In the genomic region with DNA sequence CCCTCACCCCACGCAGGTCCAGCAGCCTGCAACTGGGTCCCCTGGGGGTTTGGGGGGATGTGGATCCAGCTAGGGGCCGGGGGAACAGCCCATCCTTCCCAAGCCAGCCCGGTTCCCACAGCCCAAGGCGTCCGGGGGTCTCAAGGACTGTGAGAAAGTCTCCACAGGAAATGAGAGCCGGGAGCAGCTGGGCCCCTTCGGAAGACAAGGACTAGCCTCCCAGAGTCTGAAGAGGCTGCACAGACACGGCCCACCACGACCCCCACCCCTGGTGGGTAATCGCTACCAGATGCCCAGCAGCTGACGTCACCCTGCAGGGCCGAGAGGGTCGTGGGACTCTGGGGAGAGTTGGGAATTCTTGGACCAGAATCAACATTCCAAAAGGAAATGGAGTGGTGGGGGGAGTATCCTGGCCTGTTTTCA, we compare ENCODE assay signal across 12 cellular contexts. TPM values are rescaled to one million over a fixed set of nuclear protein-coding genes. Genes with fewer than 3 reads are reported as not detected.
A peak's percentile ranks its signal among the peaks of the same experiment; 100 is the strongest.
DNase-seq lines count a peak whose midpoint lies in the region; ATAC-seq and TF ChIP-seq lines count a peak whose summit lies in the region.
"Had no signal": no experiment of that assay in that cellular context is flagged by ENCODE, and none has a peak within 500 bp of the region (broad histone marks: within the 10 kb centered on the region; RNA-seq: fewer than 3 reads in every experiment).

No MANE protein-coding gene starts in this region.

- POLR2A ChIA-PET in activated CD4-positive, alpha-beta T cell treated with anti-CD3 and anti-CD28 coated beads for 36 hours (lab: Charles Lee): no interaction called here

- H3K4me3 ChIP-seq in body of pancreas (no peak overlapping the region), right lobe of liver (no peak overlapping the region)
- H3K4me3 ChIP-seq: adrenal gland had no signal

- TF ChIP-seq POLR2A in body of pancreas (IDR thresholded peaks at IDR 0.05) (no peak), right lobe of liver (IDR thresholded peaks at IDR 0.05) (no peak)

- DNase-seq in activated CD4-positive, alpha-beta T cell treated with anti-CD3 and anti-CD28 coated beads for 36 hours: no peak
- DNase-seq in activated CD4-positive, alpha-beta T cell treated with anti-CD3 and anti-CD28 coated beads, Interleukin-2, amount 50 U/mL, for 1 hour: no peak
- DNase-seq in body of pancreas (no peak), right lobe of liver (no peak), kidney tubule cell (ENCODE audit: low spot score) (no peak)
- no peak for DNase-seq in stimulated activated naive CD8-positive, alpha-beta T cell treated with anti-CD3 and anti-CD28 coated beads, Interleukin-15, amount 100 ng/mL, for 72 hours
- DNase-seq: adrenal gland; NCI-H1694 treated with DMSO at 0.1 percent for 48 hours; SIG-M5; stimulated activated CD4-positive, alpha-beta T cell treated with anti-CD3 and anti-CD28 coated beads, Interleukin-1b, Interleukin-23, amount 100 ng/mL, for 48 hours had no signal

- CTCF ChIA-PET in activated CD4-positive, alpha-beta T cell treated with anti-CD3 and anti-CD28 coated beads for 36 hours (lab: Charles Lee): interaction anchor here (0.8 to 1.8 kb wide), 4 partner anchors 11 to 102 kb away, joined by 3 to 8 read pairs (median 3); partner anchors contain the start of genes SH2D3C and TOR2A

- peaks cover 28% of the 10 kb centered on the region for H3K36me3 Mint-ChIP-seq in activated CD4-positive, alpha-beta T cell treated with anti-CD3 and anti-CD28 coated beads for 36 hours (ENCODE audit: low read depth)

- H3K9me3 Mint-ChIP-seq in activated CD4-positive, alpha-beta T cell treated with anti-CD3 and anti-CD28 coated beads for 36 hours (ENCODE audit: low read depth): no peaks in the 10 kb centered on the region
- no peaks in the 10 kb centered on the region for H3K9me3 Mint-ChIP-seq in stimulated activated naive CD8-positive, alpha-beta T cell treated with anti-CD3 and anti-CD28 coated beads, Interleukin-15, amount 100 ng/mL, for 72 hours

- 40 to 52% methylated on average over 13 of the region's 13 CpGs for WGBS in body of pancreas, 2 donors
- 51% methylated on average over 5 of the region's 13 CpGs for whole genome bisulfite sequencing in right lobe of liver (ENCODE audit: insufficient coverage, low coverage, low lambda C conversion rate, missing lambda C conversion rate)

- ATAC-seq in activated CD4-positive, alpha-beta T cell treated with anti-CD3 and anti-CD28 coated beads for 36 hours: no peak
- ATAC-seq in body of pancreas (no peak), right lobe of liver (no peak), HG03378 (IDR thresholded peaks at IDR 0.05; ENCODE audit: unreplicated experiment) (no peak), GM21723 (IDR thresholded peaks at IDR 0.05; ENCODE audit: unreplicated experiment) (no peak)
- ATAC-seq in stimulated activated naive CD8-positive, alpha-beta T cell treated with anti-CD3 and anti-CD28 coated beads, Interleukin-15, amount 100 ng/mL, for 72 hours: no peak

- H3K27ac Mint-ChIP-seq in activated CD4-positive, alpha-beta T cell treated with anti-CD3 and anti-CD28 coated beads for 36 hours: peak overlapping the region; percentile 74
- H3K27ac Mint-ChIP-seq in stimulated activated naive CD8-positive, alpha-beta T cell treated with anti-CD3 and anti-CD28 coated beads, Interleukin-15, amount 100 ng/mL, for 72 hours: peak overlapping the region in 1 of 2 donors; percentile 86

- H3K4me1 ChIP-seq in body of pancreas (peaks cover 15% of the 10 kb centered on the region), right lobe of liver (peaks cover 0 to 6% (median 3%) of the 10 kb centered on the region in 4 donors)

- H3K36me3 ChIP-seq in body of pancreas (replicated peaks in 1 of 2; ENCODE audit: insufficient read depth in 1 of 2, low read depth in 2 of 2): no peaks in the 10 kb centered on the region
- no peaks in the 10 kb centered on the region for H3K36me3 ChIP-seq in right lobe of liver
- H3K36me3 ChIP-seq: adrenal gland had no signal

- intact Hi-C loops in activated CD4-positive, alpha-beta T cell treated with anti-CD3 and anti-CD28 coated beads for 36 hours (cut with DNase I, micrococcal nuclease): no loop called here
- intact Hi-C loops in body of pancreas (cut with DNase I): no loop called here
- intact Hi-C loops in right lobe of liver (cut with DNase I): no loop called here

- no peaks in the 10 kb centered on the region for H3K9me3 ChIP-seq in body of pancreas
- H3K9me3 ChIP-seq in right lobe of liver: no peaks in the 10 kb centered on the region
- H3K9me3 ChIP-seq: adrenal gland had no signal

- peak overlapping the region in 3 of 4 donors; percentile 9 to 15 (median 12) for H3K27ac ChIP-seq in body of pancreas
- peak overlapping the region; percentile 1 to 74 (median 40) for H3K27ac ChIP-seq in right lobe of liver

- H3K27me3 ChIP-seq in body of pancreas (no peaks in the 10 kb centered on the region), right lobe of liver (no peaks in the 10 kb centered on the region)
- H3K27me3 ChIP-seq: adrenal gland had no signal

- TF ChIP-seq CTCF in body of pancreas (IDR thresholded peaks at IDR 0.05) (no peak), right lobe of liver (IDR thresholded peaks at IDR 0.05) (no peak)

- H3K4me3 Mint-ChIP-seq in activated CD4-positive, alpha-beta T cell treated with anti-CD3 and anti-CD28 coated beads for 36 hours: no peak overlapping the region
- H3K4me3 Mint-ChIP-seq in stimulated activated naive CD8-positive, alpha-beta T cell treated with anti-CD3 and anti-CD28 coated beads, Interleukin-15, amount 100 ng/mL, for 72 hours: peak overlapping the region; percentile 79 to 85

- peaks cover 71% of the 10 kb centered on the region for H3K4me1 Mint-ChIP-seq in activated CD4-positive, alpha-beta T cell treated with anti-CD3 and anti-CD28 coated beads for 36 hours
- peaks cover 96% of the 10 kb centered on the region for H3K4me1 Mint-ChIP-seq in stimulated activated naive CD8-positive, alpha-beta T cell treated with anti-CD3 and anti-CD28 coated beads, Interleukin-15, amount 100 ng/mL, for 72 hours

- no peaks in the 10 kb centered on the region for H3K27me3 Mint-ChIP-seq in activated CD4-positive, alpha-beta T cell treated with anti-CD3 and anti-CD28 coated beads for 36 hours
- H3K27me3 Mint-ChIP-seq in stimulated activated naive CD8-positive, alpha-beta T cell treated with anti-CD3 and anti-CD28 coated beads, Interleukin-15, amount 100 ng/mL, for 72 hours: no peaks in the 10 kb centered on the region

RNA-seq across cellular contexts. Expression of gene SH2D3C, which starts 10.5 kb away (rescaled TPM):
- total RNA-seq in activated CD4-positive, alpha-beta T cell treated with anti-CD3 and anti-CD28 coated beads for 36 hours: 10 to 100 TPM; 30.3 to 35.2 TPM
- total RNA-seq in body of pancreas: 1 to 10 TPM; 3.3 to 4.2 TPM
- total RNA-seq in right lobe of liver: 1 to 10 TPM; 1.7 to 5.6 (median 2.7) TPM

RNA-seq across cellular contexts. Expression of gene CDK9, which starts 17.9 kb away (rescaled TPM):
- total RNA-seq in activated CD4-positive, alpha-beta T cell treated with anti-CD3 and anti-CD28 coated beads for 36 hours: 10 to 100 TPM; 63.8 to 80.4 TPM
- total RNA-seq in body of pancreas (10 to 100 TPM; 51.4 to 58.7 TPM), right lobe of liver (100 to 1,000 TPM in 1 of 6 experiments, 10 to 100 TPM in 5; 49.4 to 107 (median 54.5) TPM)

RNA-seq across cellular contexts. Expression of gene TOR2A, which starts 32.8 kb away (rescaled TPM):
- total RNA-seq in activated CD4-positive, alpha-beta T cell treated with anti-CD3 and anti-CD28 coated beads for 36 hours: 10 to 100 TPM; 11.3 to 14.0 TPM
- 10 to 100 TPM in 1 of 2 donors, 1 to 10 TPM in 1; 8.3 to 14.2 TPM for total RNA-seq in body of pancreas
- total RNA-seq in right lobe of liver: 10 to 100 TPM in 2 of 6 experiments, 1 to 10 TPM in 4; 6.1 to 15.3 (median 7.7) TPM

RNA-seq across cellular contexts. Expression of gene FPGS, which starts 34.8 kb away (rescaled TPM):
- total RNA-seq in activated CD4-positive, alpha-beta T cell treated with anti-CD3 and anti-CD28 coated beads for 36 hours: 10 to 100 TPM; 71.9 to 80.4 TPM
- 10 to 100 TPM; 58.4 to 80.4 TPM for total RNA-seq in body of pancreas
- 10 to 100 TPM; 44.3 to 68.5 (median 56.9) TPM for total RNA-seq in right lobe of liver

RNA-seq across cellular contexts. Expression of gene TTC16, which starts 52.0 kb away (rescaled TPM):
- under 1 TPM; 0.16 to 0.30 TPM for total RNA-seq in activated CD4-positive, alpha-beta T cell treated with anti-CD3 and anti-CD28 coated beads for 36 hours
- total RNA-seq in body of pancreas: under 1 TPM; under 0.01 to 0.52 TPM
- under 1 TPM in 2 of 6 experiments, not detected in 4; 0.05 to 0.12 TPM for total RNA-seq in right lobe of liver

Comparison
In these comparisons a context has a peak if more than half of its experiments do, and no peak if none do; other contexts are left out.
1. RNA of gene SH2D3C, which starts 10.5 kb away (total RNA-seq): 30.3 to 35.2 TPM in activated CD4-positive, alpha-beta T cell treated with anti-CD3 and anti-CD28 coated beads for 36 hours; 3.3 to 4.2 TPM in body of pancreas and 1.7 to 5.6 TPM in right lobe of liver; every median in the first group is over 4 times any median in the second.